Comparison of ENCODE assay signal across 23 cellular contexts in the genomic region with DNA sequence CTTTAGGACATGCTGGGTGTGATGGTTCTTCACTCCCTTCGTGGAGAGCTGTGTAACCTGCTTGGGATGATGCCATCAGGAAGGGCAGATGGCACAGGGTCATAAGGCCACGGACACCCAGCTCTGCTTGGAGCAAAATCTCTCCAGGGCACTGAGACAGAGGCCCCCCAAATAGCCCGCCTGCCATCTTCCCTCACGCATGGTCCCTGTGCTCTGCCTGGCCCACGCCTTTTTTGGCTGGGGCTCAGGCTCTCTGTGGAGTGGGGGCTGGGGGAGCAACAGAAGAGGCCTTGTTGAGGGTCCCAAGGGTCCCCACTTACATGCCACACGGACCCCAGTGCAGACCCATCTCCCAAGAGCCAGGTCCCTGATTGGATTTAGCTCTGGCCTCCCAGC.
A peak's percentile ranks its signal among the peaks of the same experiment; 100 is the strongest.
DNase-seq lines count a peak whose midpoint lies in the region; ATAC-seq and TF ChIP-seq lines count a peak whose summit lies in the region.
"Had no signal": no experiment of that assay in that cellular context is flagged by ENCODE, and none has a peak within 500 bp of the region (broad histone marks: within the 10 kb centered on the region; RNA-seq: fewer than 3 reads in every experiment).

No MANE protein-coding gene starts in this region.

- peak overlapping the region in 1 of 11 experiments; percentile 2; a peak in 1 of 22 replicates for H3K27ac ChIP-seq in BLaER1 treated with 17β-estradiol and CSF1 and Interleukin-3, amounts not matched to agents 10 nM and 100 nM
- H3K27ac ChIP-seq in sigmoid colon, result no peak overlapping the region
- H3K27ac ChIP-seq: PC-9 had no signal

- TF ChIP-seq CTCF in glutamatergic neuron (IDR thresholded peaks at IDR 0.05; ENCODE audit: partially characterized antibody, unreplicated experiment), result no peak
- no peak for TF ChIP-seq CTCF in sigmoid colon (IDR thresholded peaks at IDR 0.05)
- no peak for TF ChIP-seq CTCF in GM20000 (IDR thresholded peaks at IDR 0.05; ENCODE audit: extremely low read depth, missing control alignments)
- no peak for TF ChIP-seq CTCF in WTC11 (IDR thresholded peaks at IDR 0.05)

- H3K27me3 Mint-ChIP-seq in glutamatergic neuron (ENCODE audit: unreplicated experiment) (peaks cover 5% of the 10 kb centered on the region), WTC11 (ENCODE audit: low read depth) (no peaks in the 10 kb centered on the region)

- POLR2A ChIA-PET in WTC11 (lab: Charles Lee), result no interaction called here

- ATAC-seq in WTC11, result no peak
- ATAC-seq: CD8-positive, alpha-beta T cell; GM23338; HepG2; SK-N-SH treated with all-trans-retinoic acid at 6 μM for 48 hours had no signal

- H3K36me3 ChIP-seq in BLaER1 treated with 17β-estradiol and CSF1 and Interleukin-3, amounts not matched to agents 10 nM and 100 nM, result no peaks in the 10 kb centered on the region
- H3K36me3 ChIP-seq in sigmoid colon, result no peaks in the 10 kb centered on the region
- H3K36me3 ChIP-seq: HAP-1 had no signal

- no peaks in the 10 kb centered on the region for H3K27me3 ChIP-seq in BLaER1 treated with 17β-estradiol and CSF1 and Interleukin-3, amounts not matched to agents 10 nM and 100 nM
- no peaks in the 10 kb centered on the region for H3K27me3 ChIP-seq in sigmoid colon

- peaks cover 4% of the 10 kb centered on the region for H3K4me1 Mint-ChIP-seq in glutamatergic neuron (ENCODE audit: low read depth, unreplicated experiment)
- H3K4me1 Mint-ChIP-seq in WTC11, result peaks cover 8% of the 10 kb centered on the region

- H3K4me2 ChIP-seq in BLaER1 treated with 17β-estradiol and CSF1 and Interleukin-3, amounts not matched to agents 10 nM and 100 nM, result peak overlapping the region in 9 of 11 experiments; percentile 15 to 75 (median 67); a peak in 18 of 22 replicates
- H3K4me2 ChIP-seq: GM23338, PC-9 had no signal

- H3K36me3 Mint-ChIP-seq in glutamatergic neuron (ENCODE audit: unreplicated experiment) (peaks cover 5% of the 10 kb centered on the region), WTC11 (no peaks in the 10 kb centered on the region)
- H3K36me3 Mint-ChIP-seq: CD8-positive, alpha-beta T cell had no signal

- DNase-seq in 8988T, result peak; percentile 5
- peak; percentile 14 for DNase-seq in glutamatergic neuron
- DNase-seq in sigmoid colon, result peak; percentile 27
- DNase-seq in GM20000 (ENCODE audit: low spot score), result no peak
- DNase-seq in SK-N-DZ (ENCODE audit: low spot score), result no peak
- no peak for DNase-seq in WTC11 (ENCODE audit: low spot score)
- DNase-seq: KBM-7, MM.1S, NCI-H1048, NCI-H1436, NCI-H1930, NCI-H226, NCI-H510A treated with DMSO at 0.1 percent for 48 hours, NCI-H748 treated with DMSO at 0.1 percent for 48 hours, PC-9, RPMI8226, SIG-M5 had no signal

- H3K4me3 Mint-ChIP-seq in glutamatergic neuron (ENCODE audit: unreplicated experiment) (no peak overlapping the region), WTC11 (no peak overlapping the region)
- H3K4me3 Mint-ChIP-seq: CD8-positive, alpha-beta T cell; GM23338 had no signal

- no peaks in the 10 kb centered on the region for H3K9me3 ChIP-seq in BLaER1 treated with 17β-estradiol and CSF1 and Interleukin-3, amounts not matched to agents 10 nM and 100 nM (replicated peaks in 1 of 11)
- no peaks in the 10 kb centered on the region for H3K9me3 ChIP-seq in sigmoid colon
- H3K9me3 ChIP-seq: HAP-1 had no signal

- intact Hi-C loops in sigmoid colon (cut with DNase I), result no loop called here

- CTCF ChIA-PET in WTC11 (lab: Charles Lee), result no interaction called here

- peaks cover 5% of the 10 kb centered on the region for H3K9me3 Mint-ChIP-seq in glutamatergic neuron (ENCODE audit: unreplicated experiment)
- H3K9me3 Mint-ChIP-seq in WTC11, result peaks cover 9% of the 10 kb centered on the region; the same call in 1 of the 2 replicates
- H3K9me3 Mint-ChIP-seq: CD8-positive, alpha-beta T cell; GM23338 had no signal

- WGBS in sigmoid colon, 2 donors, result 62 to 79% methylated on average over 6 of the region's 6 CpGs

- H4K20me1 ChIP-seq in BLaER1 treated with 17β-estradiol and CSF1 and Interleukin-3, amounts not matched to agents 10 nM and 100 nM, result no peaks in the 10 kb centered on the region

- no peak overlapping the region for H3K4me3 ChIP-seq in BLaER1 treated with 17β-estradiol and CSF1 and Interleukin-3, amounts not matched to agents 10 nM and 100 nM
- H3K4me3 ChIP-seq in sigmoid colon, result no peak overlapping the region
- H3K4me3 ChIP-seq: GM23338, HAP-1, PC-9 had no signal

- peaks cover 27 to 76% (median 50%) of the 10 kb centered on the region in 10 experiments for H3K4me1 ChIP-seq in BLaER1 treated with 17β-estradiol and CSF1 and Interleukin-3, amounts not matched to agents 10 nM and 100 nM
- no peaks in the 10 kb centered on the region for H3K4me1 ChIP-seq in sigmoid colon
- H3K4me1 ChIP-seq: HAP-1 had no signal

- no peak overlapping the region for H3K9ac ChIP-seq in BLaER1 treated with 17β-estradiol and CSF1 and Interleukin-3, amounts not matched to agents 10 nM and 100 nM

- TF ChIP-seq POLR2A in sigmoid colon (IDR thresholded peaks at IDR 0.05), result no peak

- TF ChIP-seq EP300 in sigmoid colon (IDR thresholded peaks at IDR 0.05), result no peak

- H3K27ac Mint-ChIP-seq in glutamatergic neuron (ENCODE audit: unreplicated experiment), result no peak overlapping the region
- H3K27ac Mint-ChIP-seq in WTC11, result no peak overlapping the region; the same call in 1 of the 2 replicates
- H3K27ac Mint-ChIP-seq: CD8-positive, alpha-beta T cell; GM23338 had no signal

TF ChIP-seq in WTC11, 78 proteins besides CTCF, POLR2A, EP300 and RAD21:
- TF ChIP-seq JUN (CRISPR knock-in tag; IDR thresholded peaks at IDR 0.05) (no peak), ATF1 (CRISPR knock-in tag; IDR thresholded peaks at IDR 0.05) (no peak), NR1H2 (CRISPR knock-in tag; IDR thresholded peaks at IDR 0.05) (no peak), SOX15 (CRISPR knock-in tag; IDR thresholded peaks at IDR 0.05) (no peak), EMX1 (CRISPR knock-in tag; IDR thresholded peaks at IDR 0.05) (no peak), FOXJ3 (CRISPR knock-in tag; IDR thresholded peaks at IDR 0.05; ENCODE audit: borderline replicate concordance) (no peak), GTF2I (CRISPR knock-in tag; conservative IDR thresholded peaks at IDR 0.05) (no peak), JAZF1 (CRISPR knock-in tag; IDR thresholded peaks at IDR 0.05) (no peak), FOXK1 (CRISPR knock-in tag; IDR thresholded peaks at IDR 0.05) (no peak), ZNF121 (CRISPR knock-in tag; IDR thresholded peaks at IDR 0.05) (no peak), IRF2 (CRISPR knock-in tag; IDR thresholded peaks at IDR 0.05; ENCODE audit: borderline replicate concordance, low read depth) (no peak), ZBTB21 (CRISPR knock-in tag; IDR thresholded peaks at IDR 0.05; ENCODE audit: borderline replicate concordance) (no peak)
- TF ChIP-seq, protein P1, sequence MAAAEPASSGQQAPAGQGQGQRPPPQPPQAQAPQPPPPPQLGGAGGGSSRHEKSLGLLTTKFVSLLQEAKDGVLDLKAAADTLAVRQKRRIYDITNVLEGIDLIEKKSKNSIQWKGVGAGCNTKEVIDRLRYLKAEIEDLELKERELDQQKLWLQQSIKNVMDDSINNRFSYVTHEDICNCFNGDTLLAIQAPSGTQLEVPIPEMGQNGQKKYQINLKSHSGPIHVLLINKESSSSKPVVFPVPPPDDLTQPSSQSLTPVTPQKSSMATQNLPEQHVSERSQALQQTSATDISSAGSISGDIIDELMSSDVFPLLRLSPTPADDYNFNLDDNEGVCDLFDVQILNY (CRISPR knock-in tag; IDR thresholded peaks at IDR 0.05), result no peak
- TF ChIP-seq, protein P2, sequence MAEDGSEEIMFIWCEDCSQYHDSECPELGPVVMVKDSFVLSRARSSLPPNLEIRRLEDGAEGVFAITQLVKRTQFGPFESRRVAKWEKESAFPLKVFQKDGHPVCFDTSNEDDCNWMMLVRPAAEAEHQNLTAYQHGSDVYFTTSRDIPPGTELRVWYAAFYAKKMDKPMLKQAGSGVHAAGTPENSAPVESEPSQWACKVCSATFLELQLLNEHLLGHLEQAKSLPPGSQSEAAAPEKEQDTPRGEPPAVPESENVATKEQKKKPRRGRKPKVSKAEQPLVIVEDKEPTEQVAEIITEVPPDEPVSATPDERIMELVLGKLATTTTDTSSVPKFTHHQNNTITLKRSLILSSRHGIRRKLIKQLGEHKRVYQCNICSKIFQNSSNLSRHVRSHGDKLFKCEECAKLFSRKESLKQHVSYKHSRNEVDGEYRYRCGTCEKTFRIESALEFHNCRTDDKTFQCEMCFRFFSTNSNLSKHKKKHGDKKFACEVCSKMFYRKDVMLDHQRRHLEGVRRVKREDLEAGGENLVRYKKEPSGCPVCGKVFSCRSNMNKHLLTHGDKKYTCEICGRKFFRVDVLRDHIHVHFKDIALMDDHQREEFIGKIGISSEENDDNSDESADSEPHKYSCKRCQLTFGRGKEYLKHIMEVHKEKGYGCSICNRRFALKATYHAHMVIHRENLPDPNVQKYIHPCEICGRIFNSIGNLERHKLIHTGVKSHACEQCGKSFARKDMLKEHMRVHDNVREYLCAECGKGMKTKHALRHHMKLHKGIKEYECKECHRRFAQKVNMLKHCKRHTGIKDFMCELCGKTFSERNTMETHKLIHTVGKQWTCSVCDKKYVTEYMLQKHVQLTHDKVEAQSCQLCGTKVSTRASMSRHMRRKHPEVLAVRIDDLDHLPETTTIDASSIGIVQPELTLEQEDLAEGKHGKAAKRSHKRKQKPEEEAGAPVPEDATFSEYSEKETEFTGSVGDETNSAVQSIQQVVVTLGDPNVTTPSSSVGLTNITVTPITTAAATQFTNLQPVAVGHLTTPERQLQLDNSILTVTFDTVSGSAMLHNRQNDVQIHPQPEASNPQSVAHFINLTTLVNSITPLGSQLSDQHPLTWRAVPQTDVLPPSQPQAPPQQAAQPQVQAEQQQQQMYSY (CRISPR knock-in tag; IDR thresholded peaks at IDR 0.05), result no peak
- TF ChIP-seq, protein P3, sequence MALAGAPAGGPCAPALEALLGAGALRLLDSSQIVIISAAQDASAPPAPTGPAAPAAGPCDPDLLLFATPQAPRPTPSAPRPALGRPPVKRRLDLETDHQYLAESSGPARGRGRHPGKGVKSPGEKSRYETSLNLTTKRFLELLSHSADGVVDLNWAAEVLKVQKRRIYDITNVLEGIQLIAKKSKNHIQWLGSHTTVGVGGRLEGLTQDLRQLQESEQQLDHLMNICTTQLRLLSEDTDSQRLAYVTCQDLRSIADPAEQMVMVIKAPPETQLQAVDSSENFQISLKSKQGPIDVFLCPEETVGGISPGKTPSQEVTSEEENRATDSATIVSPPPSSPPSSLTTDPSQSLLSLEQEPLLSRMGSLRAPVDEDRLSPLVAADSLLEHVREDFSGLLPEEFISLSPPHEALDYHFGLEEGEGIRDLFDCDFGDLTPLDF (CRISPR knock-in tag; IDR thresholded peaks at IDR 0.05), result no peak

Comparison
In these comparisons a context has a peak if more than half of its experiments do, and no peak if none do; other contexts are left out.
1. DNase-seq: peak in 8988T (single experiment), glutamatergic neuron (single experiment) and sigmoid colon (single experiment); none in GM20000 (single experiment), SK-N-DZ (single experiment) and WTC11 (single experiment).